ENCODE assay signal across 1 cellular context in the genomic region with DNA sequence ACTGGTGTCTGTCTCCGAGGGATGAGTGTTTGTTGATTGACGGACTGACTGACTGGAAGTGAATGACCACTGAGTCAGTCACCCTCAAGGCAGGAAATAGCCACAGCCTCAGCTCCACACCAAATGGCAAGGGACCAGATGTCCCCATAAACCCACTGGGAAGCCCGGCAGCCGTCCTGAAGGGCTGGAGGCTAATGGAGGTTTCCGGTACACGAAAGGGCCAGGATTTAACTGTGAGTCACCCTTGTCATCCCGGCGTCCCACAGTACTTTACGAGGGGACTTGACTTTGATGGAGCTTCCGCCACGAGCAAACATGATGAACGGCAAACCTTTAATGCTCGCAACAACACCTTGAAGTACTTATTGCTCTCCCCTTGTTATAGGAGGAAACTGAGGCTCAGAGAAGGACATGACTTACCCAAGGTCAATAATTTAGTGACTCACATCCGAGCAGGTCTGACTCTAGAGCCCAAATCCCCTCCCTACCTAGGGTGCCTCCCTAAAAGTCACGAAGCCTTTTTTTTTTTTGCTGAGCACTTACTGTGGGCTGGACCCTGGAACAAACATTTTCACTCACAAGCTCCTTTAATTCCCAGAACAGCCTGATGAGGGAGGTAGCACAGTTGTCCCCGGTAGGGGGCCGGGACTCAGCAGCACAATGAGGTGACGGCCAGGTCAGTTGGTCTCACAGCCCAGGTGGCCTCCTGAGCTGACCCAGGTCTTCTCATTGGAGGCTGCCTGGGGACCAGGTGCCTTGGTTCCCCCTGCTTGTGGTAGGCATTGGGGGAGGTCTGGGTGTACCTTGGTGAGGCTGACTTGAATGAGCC.
A peak's percentile ranks its signal among the peaks of the same experiment; 100 is the strongest.
TF ChIP-seq lines count a peak whose summit lies in the region.

No MANE protein-coding gene starts in this region.

TF ChIP-seq in endothelial cell of umbilical vein, 7 proteins besides CTCF, POLR2A, EP300 and RAD21:
- TF ChIP-seq GATA2 (IDR thresholded peaks at IDR 0.05; ENCODE audit: insufficient read depth, insufficient read length, low read depth, low read length) (no peak), FOS (IDR thresholded peaks at IDR 0.05; ENCODE audit: borderline replicate concordance, insufficient read depth, low read length) (peak; percentile 35)
